Comparison of ENCODE assay signal across 16 cellular contexts in the genomic region with DNA sequence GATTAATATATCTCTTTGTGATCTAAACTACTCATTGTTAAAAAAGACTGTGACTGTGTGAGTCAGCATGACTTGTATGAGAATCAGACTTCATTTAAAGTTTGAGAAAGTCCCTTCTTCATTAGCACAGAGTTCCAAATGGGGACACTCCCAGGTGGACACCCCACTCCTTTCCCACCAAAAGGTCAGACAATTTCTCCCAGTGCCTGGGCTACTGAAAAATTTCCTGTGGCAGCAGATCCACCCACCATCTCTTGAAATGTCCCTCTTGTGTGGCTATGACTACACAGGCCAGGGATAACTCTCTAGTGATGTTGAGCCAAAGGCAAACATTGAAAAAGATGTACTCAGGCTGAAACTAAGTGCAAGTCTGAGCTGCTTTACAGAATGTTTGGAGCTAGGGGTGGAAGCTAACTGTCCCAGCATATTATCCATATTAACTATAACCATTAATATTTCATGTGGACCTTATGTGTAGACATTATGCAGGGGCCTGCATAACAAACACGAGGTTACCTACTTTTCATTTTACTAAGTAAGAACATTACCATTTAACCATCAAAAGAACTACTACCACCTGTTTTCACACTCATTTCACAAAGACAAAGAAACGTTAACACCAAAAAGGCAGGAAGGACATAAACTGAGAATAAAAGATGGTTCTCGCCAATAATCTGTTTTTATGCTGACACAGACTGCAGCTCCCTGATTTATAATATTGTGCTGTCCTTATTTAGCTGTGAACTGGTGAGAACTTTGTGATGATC. TPM values are rescaled to one million over a fixed set of nuclear protein-coding genes. Genes with fewer than 3 reads are reported as not detected.
DNase-seq lines count a peak whose midpoint lies in the region; ATAC-seq, FAIRE-seq and TF ChIP-seq lines count a peak whose summit lies in the region.
"Had no signal": no experiment of that assay in that cellular context is flagged by ENCODE, and none has a peak within 500 bp of the region (broad histone marks: within the 10 kb centered on the region; RNA-seq: fewer than 3 reads in every experiment).

No MANE protein-coding gene starts in this region.

- H3K4me3 ChIP-seq in mesenchymal stem cell (ENCODE audit: insufficient read depth in 1 of 2, low read depth in 1 of 2, low read length in 2 of 2): no peak overlapping the region
- H3K4me3 ChIP-seq: body of pancreas, esophagus squamous epithelium, tibial artery had no signal

- no peak overlapping the region for H2AFZ ChIP-seq in mesenchymal stem cell (ENCODE audit: low read depth, low read length)

- peaks cover 35% of the 10 kb centered on the region for H3K4me1 Mint-ChIP-seq in T-helper 2 cell treated with Interferon-gamma antibody and Interleukin-4, amounts not matched to agents 5 μg/mL and 100 μg/mL, for 36 hours (ENCODE audit: low read depth)
- H3K4me1 Mint-ChIP-seq: WTC11 had no signal

- H3K36me3 ChIP-seq in mesenchymal stem cell (ENCODE audit: control insufficient read depth in 1 of 2, insufficient read depth in 2 of 2, low read depth in 1 of 2, low read length in 2 of 2): no peaks in the 10 kb centered on the region
- H3K36me3 ChIP-seq: esophagus squamous epithelium, tibial artery had no signal

- H3K4ac ChIP-seq in mesenchymal stem cell (ENCODE audit: low read depth in 1 of 2, low read length in 2 of 2): no peak overlapping the region

- H3K27ac Mint-ChIP-seq in T-helper 2 cell treated with Interferon-gamma antibody and Interleukin-4, amounts not matched to agents 5 μg/mL and 100 μg/mL, for 36 hours: no peak overlapping the region
- H3K27ac Mint-ChIP-seq: WTC11 had no signal

- H3K18ac ChIP-seq in mesenchymal stem cell (ENCODE audit: low read depth in 1 of 2, low read length in 2 of 2): no peak overlapping the region

- H2BK5ac ChIP-seq in mesenchymal stem cell (ENCODE audit: low read depth, low read length, poor library complexity, severe bottlenecking): no peak overlapping the region

- DNase-seq in T-helper 2 cell treated with Interferon-gamma antibody and Interleukin-4, amounts not matched to agents 5 μg/mL and 100 μg/mL, for 36 hours (ENCODE audit: low spot score): peak; percentile 35
- DNase-seq in T-helper 2 cell (no peak), mesenchymal stem cell (no peak), frontal cortex (ENCODE audit: low spot score in 2 of 2) (no peak), NCI-H187 treated with DMSO at 0.1 percent for 48 hours (lab: John Stamatoyannopoulos, UW) (no peak), omental fat pad (ENCODE audit: low spot score) (no peak)
- DNase-seq: body of pancreas, esophagus squamous epithelium, NCI-H2029 treated with DMSO at 0.1 percent for 48 hours, tibial artery had no signal

- whole genome bisulfite sequencing in mesenchymal stem cell: 95% methylated on average over 3 of the region's 3 CpGs

- H3K79me1 ChIP-seq in mesenchymal stem cell (replicated peaks; ENCODE audit: low read length, poor library complexity, severe bottlenecking): no peaks in the 10 kb centered on the region

- H3K4me1 ChIP-seq in mesenchymal stem cell (ENCODE audit: control insufficient read depth, insufficient read depth, low read depth, low read length): peaks cover 4% of the 10 kb centered on the region
- H3K4me1 ChIP-seq: body of pancreas, esophagus squamous epithelium, tibial artery had no signal

- H3K36me3 Mint-ChIP-seq in T-helper 2 cell treated with Interferon-gamma antibody and Interleukin-4, amounts not matched to agents 5 μg/mL and 100 μg/mL, for 36 hours (ENCODE audit: low read depth): peaks cover 7% of the 10 kb centered on the region
- H3K36me3 Mint-ChIP-seq: WTC11 had no signal

- no peak for FAIRE-seq in frontal cortex (lab: Jason Lieb, UNC)
- FAIRE-seq: A204.1 had no signal

- no peak overlapping the region for H3K9ac ChIP-seq in mesenchymal stem cell (ENCODE audit: low read length)

- no peak overlapping the region for H2BK120ac ChIP-seq in mesenchymal stem cell (ENCODE audit: low read depth, low read length)

- no peak for TF ChIP-seq CTCF in omental fat pad (IDR thresholded peaks at IDR 0.05)

- H3K27me3 Mint-ChIP-seq in T-helper 2 cell treated with Interferon-gamma antibody and Interleukin-4, amounts not matched to agents 5 μg/mL and 100 μg/mL, for 36 hours (ENCODE audit: low read depth): no peaks in the 10 kb centered on the region

- H2BK15ac ChIP-seq in mesenchymal stem cell (ENCODE audit: low read depth, poor library complexity, severe bottlenecking): no peak overlapping the region

- H3K14ac ChIP-seq in mesenchymal stem cell (ENCODE audit: low read length in 2 of 2): peak overlapping the region in 1 of 2 experiments; percentile 36

- H3K27me3 ChIP-seq in mesenchymal stem cell (ENCODE audit: control insufficient read depth in 1 of 2, insufficient read depth in 1 of 2, low read length in 2 of 2): no peaks in the 10 kb centered on the region
- H3K27me3 ChIP-seq: body of pancreas, esophagus squamous epithelium, tibial artery had no signal

- no peak overlapping the region for H3K4me3 Mint-ChIP-seq in T-helper 2 cell treated with Interferon-gamma antibody and Interleukin-4, amounts not matched to agents 5 μg/mL and 100 μg/mL, for 36 hours
- H3K4me3 Mint-ChIP-seq: WTC11 had no signal

- no peak overlapping the region for H2BK12ac ChIP-seq in mesenchymal stem cell (ENCODE audit: low read length in 2 of 2)

- no peak overlapping the region for H3K23ac ChIP-seq in mesenchymal stem cell (ENCODE audit: low read length in 2 of 2)

- H2AK5ac ChIP-seq in mesenchymal stem cell (ENCODE audit: low read length, severe bottlenecking): peak overlapping the region; percentile 7

- no peak overlapping the region for H3K4me2 ChIP-seq in mesenchymal stem cell (ENCODE audit: low read length, poor library complexity, severe bottlenecking)

- no peak overlapping the region for H4K91ac ChIP-seq in mesenchymal stem cell (ENCODE audit: low read length)

- H3K9me3 Mint-ChIP-seq in T-helper 2 cell treated with Interferon-gamma antibody and Interleukin-4, amounts not matched to agents 5 μg/mL and 100 μg/mL, for 36 hours: peaks cover 14% of the 10 kb centered on the region

- no peaks in the 10 kb centered on the region for H3K9me3 ChIP-seq in mesenchymal stem cell (ENCODE audit: control insufficient read depth, low read length)
- H3K9me3 ChIP-seq: body of pancreas, esophagus squamous epithelium, tibial artery had no signal

- H3K27ac ChIP-seq in mesenchymal stem cell (ENCODE audit: low read length, poor library complexity, severe bottlenecking): peak overlapping the region; percentile 54
- H3K27ac ChIP-seq: body of pancreas, esophagus squamous epithelium, HL-60, tibial artery had no signal

- H4K8ac ChIP-seq in mesenchymal stem cell (ENCODE audit: low read length): no peak overlapping the region

- ATAC-seq in GM21786 (IDR thresholded peaks at IDR 0.05; ENCODE audit: unreplicated experiment): peak; percentile 49
- peak; percentile 37 for ATAC-seq in HG03571 (IDR thresholded peaks at IDR 0.05; ENCODE audit: unreplicated experiment)
- ATAC-seq in omental fat pad (ENCODE audit: low FRiP score): no peak
- ATAC-seq: body of pancreas, WTC11 had no signal

RNA-seq across cellular contexts. Expression of gene MMP20, which starts 44.8 kb away (rescaled TPM):
- not detected for polyA plus RNA-seq in mesenchymal stem cell (2013, experiment 1 of 2)
- not detected for polyA plus RNA-seq in mesenchymal stem cell (2013, experiment 2 of 2)
- total RNA-seq in frontal cortex (not detected), omental fat pad (not detected)
- total RNA-seq: body of pancreas, esophagus squamous epithelium, osteoblast, WTC11 had no signal

RNA-seq across cellular contexts. Expression of gene MMP7, which starts 49.8 kb away (rescaled TPM):
- not detected for polyA plus RNA-seq in mesenchymal stem cell (2013, experiment 1 of 2)
- not detected for polyA plus RNA-seq in mesenchymal stem cell (2013, experiment 2 of 2)
- total RNA-seq in frontal cortex (not detected), omental fat pad (10 to 100 TPM in 1 of 4 donors, 1 to 10 TPM in 1, not detected in 2; 2.1 to 34.2 TPM)
